Comparison of ENCODE assay signal across 8 cellular contexts in genomic region chr2:95346738-95347671, GRCh38. TPM values are rescaled to one million over a fixed set of nuclear protein-coding genes. Genes with fewer than 3 reads are reported as not detected.
DNase-seq lines count a peak whose midpoint lies in the region; ATAC-seq and TF ChIP-seq lines count a peak whose summit lies in the region.

No MANE protein-coding gene starts in this region.

- H3K27me3 ChIP-seq in left ventricle myocardium inferior (ENCODE audit: low read depth): peaks cover 37% of the 10 kb centered on the region

- TF ChIP-seq CTCF in VCaP (conservative IDR thresholded peaks at IDR 0.05): no peak
- no peak for TF ChIP-seq CTCF in left ventricle myocardium inferior (IDR thresholded peaks at IDR 0.05; ENCODE audit: borderline replicate concordance)
- no peak for TF ChIP-seq CTCF in GM20000 (IDR thresholded peaks at IDR 0.05; ENCODE audit: extremely low read depth, missing control alignments)

- DNase-seq in Daoy (ENCODE audit: low read depth) (peak; percentile 41), left ventricle myocardium inferior (peak; percentile 34), sciatic nerve (ENCODE audit: low spot score) (peak; percentile 61), NCI-H82 treated with DMSO at 0.1 percent for 48 hours (lab: John Stamatoyannopoulos, UW; ENCODE audit: unreplicated experiment) (no peak), GM20000 (ENCODE audit: low spot score) (no peak)

- H3K27ac ChIP-seq in VCaP (peak overlapping the region; percentile 65; the same call in 1 of the 2 replicates), left ventricle myocardium inferior (replicated peaks) (peak overlapping the region; percentile 78)

- no peaks in the 10 kb centered on the region for H3K36me3 ChIP-seq in left ventricle myocardium inferior

- no peaks in the 10 kb centered on the region for H3K9me3 ChIP-seq in left ventricle myocardium inferior (replicated peaks)

- H3K4me1 ChIP-seq in left ventricle myocardium inferior: peaks cover 30% of the 10 kb centered on the region

- intact Hi-C loops in left ventricle myocardium inferior (cut with micrococcal nuclease): no loop called here
- intact Hi-C loops in sciatic nerve (cut with DNase I): no loop called here

- ATAC-seq in sciatic nerve (peak; percentile 11), GM19397 (IDR thresholded peaks at IDR 0.05; ENCODE audit: unreplicated experiment) (no peak), HG02571 (IDR thresholded peaks at IDR 0.05; ENCODE audit: unreplicated experiment) (no peak)

- peak overlapping the region; percentile 81 for H3K4me3 ChIP-seq in left ventricle myocardium inferior

RNA-seq across cellular contexts. Expression of gene KCNIP3, which starts 49.9 kb away (rescaled TPM):
- 2.6 and 5.5 TPM in 2 replicates for total RNA-seq in Daoy (2014; rRNA removed; shearing (Covaris generic))
- 4.6 TPM for total RNA-seq in left ventricle myocardium inferior
- total RNA-seq in sciatic nerve: 13.9 TPM

RNA-seq across cellular contexts. Expression of gene FAHD2A, which starts 55.5 kb away (rescaled TPM):
- 13.4 and 28.5 TPM in 2 replicates for total RNA-seq in Daoy (2014; rRNA removed; shearing (Covaris generic))
- total RNA-seq in left ventricle myocardium inferior: 32.4 TPM
- 31.8 TPM for total RNA-seq in sciatic nerve

Comparison
In these comparisons a context has a peak if more than half of its experiments do, and no peak if none do; other contexts are left out.
1. DNase-seq: peak in Daoy (single experiment), left ventricle myocardium inferior (single experiment) and sciatic nerve (single experiment); none in NCI-H82 treated with DMSO at 0.1 percent for 48 hours (single experiment) and GM20000 (single experiment).